Comparison of ENCODE assay signal across 9 cellular contexts in genomic region chr20:5074050-5074674, GRCh38. TPM values are rescaled to one million over a fixed set of nuclear protein-coding genes. Genes with fewer than 3 reads are reported as not detected.
DNase-seq lines count a peak whose midpoint lies in the region; ATAC-seq and TF ChIP-seq lines count a peak whose summit lies in the region.
"Had no signal": no experiment of that assay in that cellular context is flagged by ENCODE, and none has a peak within 500 bp of the region (broad histone marks: within the 10 kb centered on the region; RNA-seq: fewer than 3 reads in every experiment).

No MANE protein-coding gene starts in this region.

- H3K9me3 ChIP-seq in BLaER1 treated with 17β-estradiol and CSF1 and Interleukin-3, amounts not matched to agents 10 nM and 100 nM (replicated peaks in 1 of 11): no peaks in the 10 kb centered on the region
- H3K9me3 ChIP-seq in HEK293 (ENCODE audit: control insufficient read depth, insufficient read depth, low read depth, low read length) (no peaks in the 10 kb centered on the region), lower lobe of right lung (no peaks in the 10 kb centered on the region)

- intact Hi-C loops in activated T-helper 1 cell treated with anti-CD3 and anti-CD28 coated beads, Interleukin-12 subunit alpha, Interleukin-12 subunit beta, Interleukin-2, Interleukin-4 antibody, amounts not matched to agents 30 ng/mL and 10 ng/mL and 1 ng/mL, durations not matched to agents 14 hours and 24 hours and 36 hours (cut with micrococcal nuclease): no loop called here
- intact Hi-C loops in lower lobe of right lung (cut with DNase I): no loop called here

- TF ChIP-seq CTCF in HEK293 (tag by site-specific recombination; IDR thresholded peaks at IDR 0.05) (no peak), lower lobe of right lung (IDR thresholded peaks at IDR 0.05) (no peak)

- DNase-seq in activated T-helper 1 cell treated with anti-CD3 and anti-CD28 coated beads, Interleukin-12 subunit alpha, Interleukin-12 subunit beta, Interleukin-2, Interleukin-4 antibody, amounts not matched to agents 30 ng/mL and 10 ng/mL and 1 ng/mL, durations not matched to agents 14 hours and 24 hours and 36 hours (ENCODE audit: low spot score): no peak
- DNase-seq in lower lobe of right lung (no peak), NCI-H524 treated with DMSO at 0.1 percent for 48 hours (lab: John Stamatoyannopoulos, UW) (no peak), NCI-H2171 treated with DMSO at 0.1 percent for 48 hours (lab: John Stamatoyannopoulos, UW) (no peak), EL (no peak)
- DNase-seq: NCI-H1092 treated with DMSO at 0.1 percent for 48 hours had no signal

- peak overlapping the region in 5 of 11 experiments; percentile 24 to 54 (median 46); a peak in 6 of 22 replicates for H3K9ac ChIP-seq in BLaER1 treated with 17β-estradiol and CSF1 and Interleukin-3, amounts not matched to agents 10 nM and 100 nM

- H3K36me3 ChIP-seq in BLaER1 treated with 17β-estradiol and CSF1 and Interleukin-3, amounts not matched to agents 10 nM and 100 nM: no peaks in the 10 kb centered on the region
- H3K36me3 ChIP-seq in HEK293 (ENCODE audit: control insufficient read depth in 2 of 2, insufficient read depth in 1 of 2, low read length in 2 of 2): no peaks in the 10 kb centered on the region
- no peaks in the 10 kb centered on the region for H3K36me3 ChIP-seq in lower lobe of right lung

- CTCF ChIA-PET in HEK293 (lab: Yijun Ruan, JAX): interaction anchor here (0.6 to 1.5 kb wide), 2 partner anchors 26 to 1001 kb away, joined by 3 to 9 read pairs; no protein-coding TSS in a partner anchor

- H3K4me3 ChIP-seq in BLaER1 treated with 17β-estradiol and CSF1 and Interleukin-3, amounts not matched to agents 10 nM and 100 nM: no peak overlapping the region
- H3K4me3 ChIP-seq in HEK293 (ENCODE audit: low read depth, low read length) (no peak overlapping the region), lower lobe of right lung (no peak overlapping the region)

- ATAC-seq in lower lobe of right lung: no peak
- no peak for ATAC-seq in HG03108 (IDR thresholded peaks at IDR 0.05; ENCODE audit: unreplicated experiment)

- H3K27ac Mint-ChIP-seq in activated T-helper 1 cell treated with anti-CD3 and anti-CD28 coated beads, Interleukin-12 subunit alpha, Interleukin-12 subunit beta, Interleukin-2, Interleukin-4 antibody, amounts not matched to agents 30 ng/mL and 10 ng/mL and 1 ng/mL, durations not matched to agents 14 hours and 24 hours and 36 hours: peak overlapping the region; percentile 5

- no peaks in the 10 kb centered on the region for H3K9me3 Mint-ChIP-seq in activated T-helper 1 cell treated with anti-CD3 and anti-CD28 coated beads, Interleukin-12 subunit alpha, Interleukin-12 subunit beta, Interleukin-2, Interleukin-4 antibody, amounts not matched to agents 30 ng/mL and 10 ng/mL and 1 ng/mL, durations not matched to agents 14 hours and 24 hours and 36 hours

- no peaks in the 10 kb centered on the region for H3K27me3 Mint-ChIP-seq in activated T-helper 1 cell treated with anti-CD3 and anti-CD28 coated beads, Interleukin-12 subunit alpha, Interleukin-12 subunit beta, Interleukin-2, Interleukin-4 antibody, amounts not matched to agents 30 ng/mL and 10 ng/mL and 1 ng/mL, durations not matched to agents 14 hours and 24 hours and 36 hours (ENCODE audit: insufficient read depth)

- peak overlapping the region in 8 of 11 experiments; percentile 15 to 74 (median 62); a peak in 14 of 22 replicates for H3K4me2 ChIP-seq in BLaER1 treated with 17β-estradiol and CSF1 and Interleukin-3, amounts not matched to agents 10 nM and 100 nM

- peaks cover 24 to 78% (median 47%) of the 10 kb centered on the region in 10 experiments for H3K4me1 ChIP-seq in BLaER1 treated with 17β-estradiol and CSF1 and Interleukin-3, amounts not matched to agents 10 nM and 100 nM
- H3K4me1 ChIP-seq in HEK293 (ENCODE audit: control insufficient read depth, insufficient read depth, low read length): peaks cover 22% of the 10 kb centered on the region
- H3K4me1 ChIP-seq in lower lobe of right lung: peaks cover 37% of the 10 kb centered on the region

- peaks cover 5% of the 10 kb centered on the region for H3K36me3 Mint-ChIP-seq in activated T-helper 1 cell treated with anti-CD3 and anti-CD28 coated beads, Interleukin-12 subunit alpha, Interleukin-12 subunit beta, Interleukin-2, Interleukin-4 antibody, amounts not matched to agents 30 ng/mL and 10 ng/mL and 1 ng/mL, durations not matched to agents 14 hours and 24 hours and 36 hours (ENCODE audit: low read depth)

- no peak overlapping the region for H3K4me3 Mint-ChIP-seq in activated T-helper 1 cell treated with anti-CD3 and anti-CD28 coated beads, Interleukin-12 subunit alpha, Interleukin-12 subunit beta, Interleukin-2, Interleukin-4 antibody, amounts not matched to agents 30 ng/mL and 10 ng/mL and 1 ng/mL, durations not matched to agents 14 hours and 24 hours and 36 hours

- H3K27ac ChIP-seq in BLaER1 treated with 17β-estradiol and CSF1 and Interleukin-3, amounts not matched to agents 10 nM and 100 nM: peak overlapping the region in 10 of 11 experiments; percentile 34 to 76 (median 64); a peak in 15 of 22 replicates
- H3K27ac ChIP-seq in HEK293 (ENCODE audit: extremely low read depth, low read depth, low read length): no peak overlapping the region
- peak overlapping the region; percentile 72 for H3K27ac ChIP-seq in lower lobe of right lung

- H3K4me1 Mint-ChIP-seq in activated T-helper 1 cell treated with anti-CD3 and anti-CD28 coated beads, Interleukin-12 subunit alpha, Interleukin-12 subunit beta, Interleukin-2, Interleukin-4 antibody, amounts not matched to agents 30 ng/mL and 10 ng/mL and 1 ng/mL, durations not matched to agents 14 hours and 24 hours and 36 hours (ENCODE audit: low read depth): peaks cover 50% of the 10 kb centered on the region

- no peaks in the 10 kb centered on the region for H3K27me3 ChIP-seq in BLaER1 treated with 17β-estradiol and CSF1 and Interleukin-3, amounts not matched to agents 10 nM and 100 nM
- H3K27me3 ChIP-seq in lower lobe of right lung (ENCODE audit: low read depth): no peaks in the 10 kb centered on the region

- H4K20me1 ChIP-seq in BLaER1 treated with 17β-estradiol and CSF1 and Interleukin-3, amounts not matched to agents 10 nM and 100 nM: no peaks in the 10 kb centered on the region

- POLR2A ChIA-PET in HEK293 (lab: Yijun Ruan, JAX): no interaction called here

TF ChIP-seq in HEK293, 187 proteins besides CTCF, POLR2A, EP300 and RAD21:
- TF ChIP-seq SP7 (tag by site-specific recombination; IDR thresholded peaks at IDR 0.05): peak; percentile 14; the same call in 1 of the 2 replicates
- TF ChIP-seq EGR2 (tag by site-specific recombination; IDR thresholded peaks at IDR 0.05; ENCODE audit: low read depth): no peak
- TF ChIP-seq ZNF600 (tag by site-specific recombination; IDR thresholded peaks at IDR 0.05): 0 out of 2 replicates have a peak, but pooled peaks have one; percentile 10
- TF ChIP-seq PRDM10 (tag by site-specific recombination; IDR thresholded peaks at IDR 0.05): peak; percentile 67

RNA-seq across cellular contexts. Expression of gene TMEM230, which starts 38.7 kb away (rescaled TPM):
- total RNA-seq in activated T-helper 1 cell treated with anti-CD3 and anti-CD28 coated beads, Interleukin-12 subunit alpha, Interleukin-12 subunit beta, Interleukin-2, Interleukin-4 antibody, amounts not matched to agents 30 ng/mL and 10 ng/mL and 1 ng/mL, durations not matched to agents 14 hours and 24 hours and 36 hours: 80.3 and 82.1 TPM in 2 replicates
- total RNA-seq in lower lobe of right lung: 98.9 TPM

RNA-seq across cellular contexts. Expression of gene PCNA, which starts 45.6 kb away (rescaled TPM):
- total RNA-seq in activated T-helper 1 cell treated with anti-CD3 and anti-CD28 coated beads, Interleukin-12 subunit alpha, Interleukin-12 subunit beta, Interleukin-2, Interleukin-4 antibody, amounts not matched to agents 30 ng/mL and 10 ng/mL and 1 ng/mL, durations not matched to agents 14 hours and 24 hours and 36 hours: 512 and 519 TPM in 2 replicates
- 48.1 TPM for total RNA-seq in lower lobe of right lung

RNA-seq across cellular contexts. Expression of gene CDS2, which starts 52.6 kb away (rescaled TPM):
- 39.8 and 42.5 TPM in 2 replicates for total RNA-seq in activated T-helper 1 cell treated with anti-CD3 and anti-CD28 coated beads, Interleukin-12 subunit alpha, Interleukin-12 subunit beta, Interleukin-2, Interleukin-4 antibody, amounts not matched to agents 30 ng/mL and 10 ng/mL and 1 ng/mL, durations not matched to agents 14 hours and 24 hours and 36 hours
- 63.3 TPM for total RNA-seq in lower lobe of right lung

Comparison
In these comparisons a context has a peak if more than half of its experiments do, and no peak if none do; other contexts are left out.
1. RNA of gene PCNA, which starts 45.6 kb away (total RNA-seq): 512 to 519 TPM in activated T-helper 1 cell treated with anti-CD3 and anti-CD28 coated beads, Interleukin-12 subunit alpha, Interleukin-12 subunit beta, Interleukin-2, Interleukin-4 antibody, amounts not matched to agents 30 ng/mL and 10 ng/mL and 1 ng/mL, durations not matched to agents 14 hours and 24 hours and 36 hours; 48.1 TPM in lower lobe of right lung (single experiment); every median in the first group is over 10 times any median in the second.